ENCODE assay signal across 1 cellular context in genomic region chr9:124716795-124717194, GRCh38.
A peak's percentile ranks its signal among the peaks of the same experiment; 100 is the strongest.
TF ChIP-seq lines count a peak whose summit lies in the region.

No MANE protein-coding gene starts in this region.

TF ChIP-seq in HepG2, 621 proteins besides CTCF, POLR2A, EP300 and RAD21:
- TF ChIP-seq KDM2A (CRISPR knock-in tag; IDR thresholded peaks at IDR 0.05; ENCODE audit: borderline replicate concordance, low read depth) = no peak
- TF ChIP-seq CREB1 (IDR thresholded peaks at IDR 0.05) = 0 out of 2 replicates have a peak, but pooled peaks have one; percentile 17
- TF ChIP-seq CREB1 (CRISPR knock-in tag; IDR thresholded peaks at IDR 0.05) = no peak
